ENCODE assay signal across 15 cellular contexts in the genomic region with DNA sequence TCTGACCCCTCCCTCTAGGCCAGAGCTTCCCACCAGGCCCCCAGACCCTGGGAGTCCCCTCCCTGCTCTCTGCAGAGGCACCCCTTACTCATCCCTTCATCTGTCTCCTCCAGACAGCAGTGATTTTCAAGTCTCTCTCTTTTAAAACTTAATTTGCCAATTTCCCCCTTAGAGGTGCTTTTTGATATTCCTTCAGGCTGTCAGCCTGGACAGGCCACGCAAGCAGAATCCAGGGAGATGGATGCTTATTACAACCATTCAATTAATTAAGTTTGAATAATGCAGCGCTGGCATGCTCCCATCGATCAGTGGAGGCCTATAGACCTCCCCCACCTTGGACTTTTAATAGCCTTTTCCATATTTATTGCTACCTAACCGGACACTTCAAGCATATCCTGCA. TPM values are rescaled to one million over a fixed set of nuclear protein-coding genes. Genes with fewer than 3 reads are reported as not detected.
A peak's percentile ranks its signal among the peaks of the same experiment; 100 is the strongest.
DNase-seq lines count a peak whose midpoint lies in the region; ATAC-seq and TF ChIP-seq lines count a peak whose summit lies in the region.
"Had no signal": no experiment of that assay in that cellular context is flagged by ENCODE, and none has a peak within 500 bp of the region (broad histone marks: within the 10 kb centered on the region; RNA-seq: fewer than 3 reads in every experiment).

No MANE protein-coding gene starts in this region.

- no peak overlapping the region for H3K18ac ChIP-seq in IMR-90 (ENCODE audit: low read depth, low read length)

- no TSS peak for BruUV-seq in IMR-90 (replicated peaks; lab: Mats Ljungman, UMichigan)

- H3K4me2 ChIP-seq in IMR-90 (ENCODE audit: low read depth, low read length) = no peak overlapping the region

- no peak overlapping the region for H4K91ac ChIP-seq in IMR-90 (ENCODE audit: insufficient read depth, low read depth, low read length)

- H2BK5ac ChIP-seq in IMR-90 (ENCODE audit: low read depth, low read length, poor library complexity, severe bottlenecking) = no peak overlapping the region

- dilution Hi-C loops in IMR-90 (cut with HindIII; ENCODE audit: low sequenced_read_pairs, unreplicated experiment) = no loop called here

- H3K27me3 ChIP-seq in IMR-90 (ENCODE audit: control insufficient read depth, insufficient read depth, low read length) = no peaks in the 10 kb centered on the region
- H3K27me3 ChIP-seq in duodenal mucosa (ENCODE audit: control insufficient read depth in 1 of 2, insufficient read depth in 2 of 2, low read length in 2 of 2) = peaks cover 0 to 4% of the 10 kb centered on the region in 2 donors
- H3K27me3 ChIP-seq in mucosa of rectum (ENCODE audit: control insufficient read depth in 2 of 2, insufficient read depth in 2 of 2, low read length in 2 of 2) = peaks cover 2 to 6% of the 10 kb centered on the region in 2 donors
- peaks cover 15% of the 10 kb centered on the region for H3K27me3 ChIP-seq in transverse colon

- H3K4me3 ChIP-seq in IMR-90 (ENCODE audit: insufficient read depth, low read depth, low read length) (no peak overlapping the region), duodenal mucosa (ENCODE audit: low read depth in 1 of 2, low read length in 2 of 2) (peak overlapping the region; percentile 23 to 26), mucosa of rectum (ENCODE audit: low read length in 2 of 2) (peak overlapping the region in 1 of 2 donors; percentile 16), transverse colon (no peak overlapping the region)
- H3K4me3 ChIP-seq: GM12878, K562 had no signal

- peaks cover 12 to 61% of the 10 kb centered on the region in 2 experiments for H3K79me1 ChIP-seq in IMR-90 (ENCODE audit: low read depth in 1 of 2, low read length in 2 of 2)

- TF ChIP-seq POLR2A in IMR-90 (IDR thresholded peaks at IDR 0.05; ENCODE audit: low read depth, low read length) (no peak), transverse colon (IDR thresholded peaks at IDR 0.05) (no peak)

- no peak overlapping the region for H2AFZ ChIP-seq in IMR-90 (replicated peaks; ENCODE audit: low read length, poor library complexity)

- no peak overlapping the region for H3K14ac ChIP-seq in IMR-90 (replicated peaks; ENCODE audit: low read depth, low read length)

- POLR2A ChIA-PET in IMR-90 (lab: Charles Lee; ENCODE audit: unreplicated experiment) = no interaction called here

- peaks cover 37% of the 10 kb centered on the region for H3K9me1 ChIP-seq in IMR-90 (ENCODE audit: insufficient read depth, low read length)

- peak overlapping the region; percentile 78; the same call in 1 of the 2 replicates for H2BK120ac ChIP-seq in IMR-90 (ENCODE audit: low read depth, low read length)

- DNase-seq in IMR-90 (no peak), transverse colon (no peak), HuH-7 (ENCODE audit: low spot score) (no peak), GOT3 (lab: John Stamatoyannopoulos, UW) (no peak)
- DNase-seq: DMS79, NCI-H1436 treated with DMSO at 0.1 percent for 48 hours, NCI-H2227 treated with DMSO at 0.1 percent for 48 hours, NCI-H524 treated with DMSO at 0.1 percent for 48 hours, OCI-M1 had no signal

- H3K4ac ChIP-seq in IMR-90 (ENCODE audit: low read depth, low read length) = no peak overlapping the region; the same call in 1 of the 2 replicates

- in situ Hi-C loops in IMR-90 (cut with MboI; ENCODE audit: low sequenced_read_pairs) = no loop called here
- in situ Hi-C loops in transverse colon (cut with MboI; ENCODE audit: low pct_ligation_motif_present in 1 of 4, low pct_unique_long_range_greater_than_20kb in 1 of 4, low sequenced_read_pairs in 3 of 4) = no loop called here

- H3K36me3 ChIP-seq in IMR-90 (ENCODE audit: control insufficient read depth, insufficient read depth, low read length) = peaks cover 12% of the 10 kb centered on the region; the same call in 1 of the 2 replicates
- H3K36me3 ChIP-seq in duodenal mucosa (ENCODE audit: control insufficient read depth in 1 of 2, insufficient read depth in 2 of 2, low read length in 2 of 2) = no peaks in the 10 kb centered on the region
- H3K36me3 ChIP-seq in mucosa of rectum (ENCODE audit: control insufficient read depth in 2 of 2, insufficient read depth in 2 of 2, low read length in 2 of 2) = no peaks in the 10 kb centered on the region
- H3K36me3 ChIP-seq in transverse colon = no peaks in the 10 kb centered on the region

- no peak overlapping the region for H2AK9ac ChIP-seq in IMR-90 (replicated peaks; ENCODE audit: low read depth, low read length, poor library complexity)

- H3K27ac ChIP-seq in IMR-90 (ENCODE audit: insufficient read depth, low read length) (peak overlapping the region; percentile 19; the same call in 1 of the 2 replicates), duodenal mucosa (ENCODE audit: low read depth, low read length) (peak overlapping the region; percentile 30), mucosa of rectum (ENCODE audit: low read depth in 2 of 2, low read length in 2 of 2) (peak overlapping the region; percentile 94 to 96), transverse colon (peak overlapping the region; percentile 86 to 94 (median 90))

- CTCF ChIA-PET in IMR-90 (lab: Yijun Ruan, JAX) = no interaction called here

- H3K4me1 ChIP-seq in IMR-90 (ENCODE audit: control insufficient read depth, insufficient read depth, low read length) (peaks cover 41% of the 10 kb centered on the region), duodenal mucosa (ENCODE audit: control insufficient read depth in 1 of 2, insufficient read depth in 2 of 2, low read length in 2 of 2) (peaks cover 70 to 74% of the 10 kb centered on the region in 2 donors), mucosa of rectum (ENCODE audit: control insufficient read depth in 2 of 2, insufficient read depth in 2 of 2, low read length in 2 of 2) (peaks cover 69 to 74% of the 10 kb centered on the region in 2 donors), transverse colon (peaks cover 35 to 87% (median 80%) of the 10 kb centered on the region in 4 donors)

- H3K9ac ChIP-seq in IMR-90 (ENCODE audit: low read depth, low read length) (no peak overlapping the region), duodenal mucosa (ENCODE audit: low read depth in 1 of 2, low read length in 2 of 2) (peak overlapping the region; percentile 33 to 60), mucosa of rectum (ENCODE audit: low read depth in 1 of 2, low read length in 2 of 2) (peak overlapping the region in 1 of 2 donors; percentile 75)

- peaks cover 29% of the 10 kb centered on the region for H4K20me1 ChIP-seq in IMR-90 (ENCODE audit: insufficient read depth, low read length)

- no peak overlapping the region for H3K56ac ChIP-seq in IMR-90 (ENCODE audit: extremely low read depth, insufficient read depth, low read length)

- no peak overlapping the region for H2AK5ac ChIP-seq in IMR-90 (ENCODE audit: low read depth, low read length)

- TF ChIP-seq CTCF in IMR-90 (conservative IDR thresholded peaks at IDR 0.05; ENCODE audit: low read depth, low read length) (no peak), transverse colon (IDR thresholded peaks at IDR 0.05) (no peak)

- H2BK15ac ChIP-seq in IMR-90 (ENCODE audit: low read depth, low read length) = peak overlapping the region; percentile 57; the same call in 1 of the 3 replicates

- TF ChIP-seq RAD21 in IMR-90 (IDR thresholded peaks at IDR 0.05; ENCODE audit: low read length) = no peak

- ATAC-seq in IMR-90 (ENCODE audit: low read depth) (no peak), GM21576 (IDR thresholded peaks at IDR 0.05; ENCODE audit: unreplicated experiment) (no peak)
- ATAC-seq: GM12878, K562 had no signal

- intact Hi-C loops in IMR-90 (cut with micrococcal nuclease) (loop anchor here (5.0 kb wide), 1 partner anchor 53 kb away; no protein-coding TSS in a partner anchor), transverse colon (cut with DNase I; ENCODE audit: low total_unique reads) (no loop called here)

- no peak overlapping the region for H4K5ac ChIP-seq in IMR-90 (ENCODE audit: low read depth, low read length)

- peak overlapping the region; percentile 47; the same call in 1 of the 2 replicates for H2BK20ac ChIP-seq in IMR-90 (ENCODE audit: low read depth, low read length)

- H3K23ac ChIP-seq in IMR-90 (ENCODE audit: low read depth, low read length) = no peak overlapping the region

- WGBS in IMR-90 (ENCODE audit: extremely low coverage in 2 of 2, insufficient read length in 1 of 2), 2 experiments = no CpG with 5 or more reads among the region's 4 CpGs
- WGBS in transverse colon (ENCODE audit: low coverage in 1 of 2), 2 donors = 70 to 77% methylated on average over 4 of the region's 4 CpGs

- no peaks in the 10 kb centered on the region for H3K9me3 ChIP-seq in IMR-90 (ENCODE audit: control insufficient read depth, insufficient read depth, low read length)
- H3K9me3 ChIP-seq in duodenal mucosa (ENCODE audit: control insufficient read depth in 1 of 2, low read length in 2 of 2) = no peaks in the 10 kb centered on the region
- no peaks in the 10 kb centered on the region for H3K9me3 ChIP-seq in mucosa of rectum (ENCODE audit: control insufficient read depth in 2 of 2, low read length in 2 of 2)
- no peaks in the 10 kb centered on the region for H3K9me3 ChIP-seq in transverse colon

- no peak overlapping the region for H4K8ac ChIP-seq in IMR-90 (ENCODE audit: low read depth in 2 of 2, low read length in 2 of 2)

- no peak for TF ChIP-seq EP300 in transverse colon (IDR thresholded peaks at IDR 0.05; ENCODE audit: low read depth)

TF ChIP-seq in IMR-90, 13 proteins besides CTCF, POLR2A, EP300 and RAD21:
- TF ChIP-seq SMC3 (IDR thresholded peaks at IDR 0.05; ENCODE audit: low read depth, low read length) (no peak), BHLHE40 (IDR thresholded peaks at IDR 0.05; ENCODE audit: low read depth, low read length) (no peak), RFX5 (IDR thresholded peaks at IDR 0.05; ENCODE audit: low read depth, low read length) (no peak), NFE2L2 (IDR thresholded peaks at IDR 0.05; ENCODE audit: low read depth, low read length) (no peak)
- TF ChIP-seq, protein P1, sequence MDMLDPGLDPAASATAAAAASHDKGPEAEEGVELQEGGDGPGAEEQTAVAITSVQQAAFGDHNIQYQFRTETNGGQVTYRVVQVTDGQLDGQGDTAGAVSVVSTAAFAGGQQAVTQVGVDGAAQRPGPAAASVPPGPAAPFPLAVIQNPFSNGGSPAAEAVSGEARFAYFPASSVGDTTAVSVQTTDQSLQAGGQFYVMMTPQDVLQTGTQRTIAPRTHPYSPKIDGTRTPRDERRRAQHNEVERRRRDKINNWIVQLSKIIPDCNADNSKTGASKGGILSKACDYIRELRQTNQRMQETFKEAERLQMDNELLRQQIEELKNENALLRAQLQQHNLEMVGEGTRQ (IDR thresholded peaks at IDR 0.05; ENCODE audit: low read depth, low read length) = no peak
TF ChIP-seq in IMR-90: peak in this region for 0.

RNA-seq across cellular contexts. Expression of gene CAMK2N1, which starts 6.2 kb away (rescaled TPM):
- 10.2 and 28.9 TPM in 2 replicates for total RNA-seq in IMR-90 (2012; rRNA removed)
- 44.4 and 46.8 TPM in 2 replicates for polyA plus RNA-seq in IMR-90 (2012; rRNA removed)
- 21.6 and 22.6 TPM in 2 replicates for polyA plus RNA-seq in IMR-90 (2012; cell fraction: cytosol; rRNA removed)
- 5.2 and 13.1 TPM in 2 replicates for polyA plus RNA-seq in IMR-90 (2012; cell fraction: nucleus; rRNA removed; ENCODE audit: low replicate concordance)
- 100 to 1,000 TPM in 1 of 4 donors, 10 to 100 TPM in 3; 74.3 to 126 (median 85.9) TPM for total RNA-seq in transverse colon
- total RNA-seq: G401 had no signal
- polyA plus RNA-seq: GM12878 had no signal

RNA-seq across cellular contexts. Expression of gene MUL1, which starts 28.1 kb away (rescaled TPM):
- total RNA-seq in IMR-90 (2012; rRNA removed) (19.7 and 21.1 TPM in 2 replicates), transverse colon (10 to 100 TPM; 21.9 to 53.9 (median 43.9) TPM)
- 20.6 and 20.7 TPM in 2 replicates for polyA plus RNA-seq in IMR-90 (2012; rRNA removed)
- polyA plus RNA-seq in IMR-90 (2012; cell fraction: cytosol; rRNA removed) = 18.3 and 21.6 TPM in 2 replicates
- polyA plus RNA-seq in IMR-90 (2012; cell fraction: nucleus; rRNA removed; ENCODE audit: low replicate concordance) = 8.3 and 10.7 TPM in 2 replicates

Comparison
In these comparisons a context has a peak if more than half of its experiments do, and no peak if none do; other contexts are left out.
1. H3K27ac ChIP-seq: peak in every context shown above with its lines; median percentile 95 in mucosa of rectum; 90 in transverse colon; 30 in duodenal mucosa; 19 in IMR-90.
2. H3K4me3 ChIP-seq: peak in duodenal mucosa (2 of 2); none in IMR-90 (single experiment) and transverse colon (0 of 4).